In genomic region chr11:125381499-125381898, GRCh38 we compare ENCODE assay signal across 1 cellular context.
TF ChIP-seq lines count a peak whose summit lies in the region.

No MANE protein-coding gene starts in this region.

TF ChIP-seq in GM23338, 12 proteins besides CTCF, POLR2A, EP300 and RAD21 (continued from another document):
- TF ChIP-seq REST (IDR thresholded peaks at IDR 0.05; ENCODE audit: unreplicated experiment) = no peak
- TF ChIP-seq EZH2phosphoT487 (IDR thresholded peaks at IDR 0.05; ENCODE audit: unreplicated experiment) = no peak
